Comparison of ENCODE assay signal across 8 cellular contexts in the genomic region with DNA sequence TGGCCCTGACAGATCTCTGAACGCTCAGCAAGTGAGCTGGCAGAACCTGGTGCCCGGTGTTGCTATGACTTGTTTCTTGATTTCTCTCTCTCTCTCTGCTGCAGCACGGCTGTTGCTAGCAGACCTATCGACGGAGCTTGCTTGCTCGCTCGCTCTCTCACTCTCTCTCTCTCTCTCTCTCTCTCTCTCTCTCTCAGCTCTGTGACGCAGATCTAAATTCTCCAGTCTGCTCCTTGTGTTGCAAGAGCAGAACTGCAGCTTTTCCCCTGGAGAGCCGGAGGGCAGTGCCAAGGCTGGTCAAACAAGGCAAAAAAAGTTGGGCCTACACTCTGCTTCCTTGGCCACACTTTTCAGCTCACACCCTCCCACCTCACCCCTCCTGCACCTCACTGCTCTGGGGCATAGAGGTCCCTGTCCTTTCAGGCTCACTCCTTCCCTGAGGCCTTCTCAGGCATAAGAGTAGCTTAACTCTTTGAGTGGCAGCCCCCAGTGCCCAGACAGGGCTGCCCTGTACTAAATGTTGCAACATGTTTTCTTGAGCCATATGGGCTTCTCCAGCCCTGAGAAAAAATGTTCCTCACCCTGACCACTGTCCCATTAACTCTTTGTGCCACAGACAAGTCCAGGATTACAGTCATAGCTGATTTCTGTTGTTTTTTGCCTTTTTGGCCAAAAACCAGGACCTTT.
DNase-seq lines count a peak whose midpoint lies in the region; ATAC-seq and TF ChIP-seq lines count a peak whose summit lies in the region.

No MANE protein-coding gene starts in this region.

- H3K4me3 ChIP-seq in GM12865 (ENCODE audit: low read depth, low read length), result peak overlapping the region; percentile 65
- no peak overlapping the region for H3K4me3 ChIP-seq in PC-3 (ENCODE audit: low read length)
- H3K4me3 ChIP-seq in fibroblast of lung (replicated peaks in 1 of 4; ENCODE audit: control extremely low read depth in 1 of 4, insufficient read depth in 1 of 4, low read depth in 3 of 4, low read length in 4 of 4), result peak overlapping the region in 1 of 4 experiments; percentile 97

- intact Hi-C loops in PC-3 (cut with micrococcal nuclease), result no loop called here

- peak; percentile 22 for ATAC-seq in HG02678 (IDR thresholded peaks at IDR 0.05; ENCODE audit: unreplicated experiment)
- ATAC-seq in PC-3, result peak; percentile 20
- peak; percentile 62 for ATAC-seq in activated T-helper 17 cell treated with anti-CD3 and anti-CD28 coated beads, Interleukin-2, amount 50 U/mL, for 72 hours (replicated peaks)
- ATAC-seq in natural killer cell treated with Interleukin-12 subunit alpha and Interleukin-12 subunit beta and Interleukin-15 and Interleukin-18, amount 100 ng/mL, for 72 hours, result peak; percentile 52 to 59
- ATAC-seq in stimulated activated naive CD8-positive, alpha-beta T cell treated with anti-CD3 and anti-CD28 coated beads, Interleukin-15, amount 100 ng/mL, for 72 hours, result peak; percentile 72
- no peak for ATAC-seq in HG03469 (IDR thresholded peaks at IDR 0.05; ENCODE audit: unreplicated experiment)

- DNase-seq in GM12865 (ENCODE audit: low read depth) (peak; percentile 94), PC-3 (peak; percentile 84), fibroblast of lung (ENCODE audit: low read depth in 2 of 2) (peak; percentile 98)
- DNase-seq in natural killer cell treated with Interleukin-12 subunit alpha and Interleukin-12 subunit beta and Interleukin-15 and Interleukin-18, amount 100 ng/mL, for 72 hours (ENCODE audit: low spot score), result peak; percentile 78
- peak; percentile 61 to 85 for DNase-seq in stimulated activated naive CD8-positive, alpha-beta T cell treated with anti-CD3 and anti-CD28 coated beads, Interleukin-15, amount 100 ng/mL, for 72 hours

- H3K36me3 Mint-ChIP-seq in activated T-helper 17 cell treated with anti-CD3 and anti-CD28 coated beads, Interleukin-2, amount 50 U/mL, for 72 hours (ENCODE audit: low read depth), result peaks cover 72% of the 10 kb centered on the region
- peaks cover 6% of the 10 kb centered on the region for H3K36me3 Mint-ChIP-seq in natural killer cell treated with Interleukin-12 subunit alpha and Interleukin-12 subunit beta and Interleukin-15 and Interleukin-18, amount 100 ng/mL, for 72 hours

- H3K9ac ChIP-seq in PC-3 (ENCODE audit: low read length) (no peak overlapping the region; the same call in 1 of the 2 replicates), fibroblast of lung (ENCODE audit: insufficient read depth, low read length) (peak overlapping the region; percentile 56)

- no peaks in the 10 kb centered on the region for H3K27me3 Mint-ChIP-seq in activated T-helper 17 cell treated with anti-CD3 and anti-CD28 coated beads, Interleukin-2, amount 50 U/mL, for 72 hours
- no peaks in the 10 kb centered on the region for H3K27me3 Mint-ChIP-seq in natural killer cell treated with Interleukin-12 subunit alpha and Interleukin-12 subunit beta and Interleukin-15 and Interleukin-18, amount 100 ng/mL, for 72 hours
- no peaks in the 10 kb centered on the region for H3K27me3 Mint-ChIP-seq in stimulated activated naive CD8-positive, alpha-beta T cell treated with anti-CD3 and anti-CD28 coated beads, Interleukin-15, amount 100 ng/mL, for 72 hours

- H3K27ac ChIP-seq in PC-3 (ENCODE audit: low read length) (peak overlapping the region; percentile 53), fibroblast of lung (ENCODE audit: insufficient read depth, low read length) (peak overlapping the region; percentile 96)

- CTCF ChIA-PET in PC-3 (lab: Charles Lee), result interaction anchor here (0.6 kb wide), 4 partner anchors 14 to 133 kb away, joined by 3 to 4 read pairs (median 3); no protein-coding TSS in a partner anchor

- peaks cover 62% of the 10 kb centered on the region for H3K4me1 Mint-ChIP-seq in activated T-helper 17 cell treated with anti-CD3 and anti-CD28 coated beads, Interleukin-2, amount 50 U/mL, for 72 hours
- H3K4me1 Mint-ChIP-seq in natural killer cell treated with Interleukin-12 subunit alpha and Interleukin-12 subunit beta and Interleukin-15 and Interleukin-18, amount 100 ng/mL, for 72 hours (ENCODE audit: low read depth in 2 of 2), result peaks cover 62 to 77% of the 10 kb centered on the region in 2 donors
- peaks cover 96% of the 10 kb centered on the region for H3K4me1 Mint-ChIP-seq in stimulated activated naive CD8-positive, alpha-beta T cell treated with anti-CD3 and anti-CD28 coated beads, Interleukin-15, amount 100 ng/mL, for 72 hours

- TF ChIP-seq CTCF in GM12865 (IDR thresholded peaks at IDR 0.05; ENCODE audit: insufficient read depth, low read depth, low read length, missing control alignments) (peak; percentile 56), PC-3 (conservative IDR thresholded peaks at IDR 0.05; ENCODE audit: low read depth, low read length) (peak; percentile 54), fibroblast of lung (conservative IDR thresholded peaks at IDR 0.05 in 1 of 2, IDR thresholded peaks at IDR 0.05 in 1 of 2; ENCODE audit: low read depth in 1 of 2, low read length in 2 of 2) (peak; percentile 63 to 77)

- no peaks in the 10 kb centered on the region; the same call in 1 of the 2 replicates for H3K36me3 ChIP-seq in PC-3 (ENCODE audit: low read depth, low read length)
- H3K36me3 ChIP-seq in fibroblast of lung (ENCODE audit: control insufficient read depth, insufficient read depth, low read length), result no peaks in the 10 kb centered on the region

- no TSS peak for BruUV-seq in PC-3 (replicated peaks; lab: Mats Ljungman, UMichigan)

- H4K20me1 ChIP-seq in PC-3 (ENCODE audit: low read length), result no peaks in the 10 kb centered on the region
- H4K20me1 ChIP-seq in fibroblast of lung (ENCODE audit: control insufficient read depth, extremely low read depth, insufficient read depth, low read length), result no peaks in the 10 kb centered on the region

- POLR2A ChIA-PET in PC-3 (lab: Charles Lee; ENCODE audit: unreplicated experiment), result interaction anchor here (0.5 to 0.9 kb wide), 4 partner anchors 45 to 132 kb away, joined by 4 to 9 read pairs (median 6); partner anchors contain the start of gene CD34

- peaks cover 5% of the 10 kb centered on the region for H3F3A ChIP-seq in PC-3 (ENCODE audit: low read length, unreplicated experiment)

- H3K79me2 ChIP-seq in PC-3 (ENCODE audit: low read length) (peaks cover 54% of the 10 kb centered on the region), fibroblast of lung (ENCODE audit: control insufficient read depth, insufficient read depth, low read length) (peaks cover 47% of the 10 kb centered on the region)

- peak overlapping the region; percentile 96 for H3K27ac Mint-ChIP-seq in activated T-helper 17 cell treated with anti-CD3 and anti-CD28 coated beads, Interleukin-2, amount 50 U/mL, for 72 hours
- H3K27ac Mint-ChIP-seq in natural killer cell treated with Interleukin-12 subunit alpha and Interleukin-12 subunit beta and Interleukin-15 and Interleukin-18, amount 100 ng/mL, for 72 hours, result peak overlapping the region; percentile 99
- peak overlapping the region; percentile 37 to 91 for H3K27ac Mint-ChIP-seq in stimulated activated naive CD8-positive, alpha-beta T cell treated with anti-CD3 and anti-CD28 coated beads, Interleukin-15, amount 100 ng/mL, for 72 hours

- peak overlapping the region; percentile 82 for H3K4me3 Mint-ChIP-seq in activated T-helper 17 cell treated with anti-CD3 and anti-CD28 coated beads, Interleukin-2, amount 50 U/mL, for 72 hours
- peak overlapping the region; percentile 95 for H3K4me3 Mint-ChIP-seq in natural killer cell treated with Interleukin-12 subunit alpha and Interleukin-12 subunit beta and Interleukin-15 and Interleukin-18, amount 100 ng/mL, for 72 hours
- peak overlapping the region; percentile 69 to 89 for H3K4me3 Mint-ChIP-seq in stimulated activated naive CD8-positive, alpha-beta T cell treated with anti-CD3 and anti-CD28 coated beads, Interleukin-15, amount 100 ng/mL, for 72 hours

- 0 out of 2 replicates have a peak overlapping the region, but pooled peaks have one; percentile 5 for H3K4me2 ChIP-seq in PC-3 (ENCODE audit: low read length)
- peak overlapping the region; percentile 1 for H3K4me2 ChIP-seq in fibroblast of lung (ENCODE audit: extremely low read depth, insufficient read depth, low read length)

- H3K9me3 ChIP-seq in PC-3 (ENCODE audit: low read length) (no peaks in the 10 kb centered on the region), fibroblast of lung (ENCODE audit: control insufficient read depth, insufficient read depth, low read depth, low read length) (no peaks in the 10 kb centered on the region)

- no peaks in the 10 kb centered on the region for H3K9me3 Mint-ChIP-seq in activated T-helper 17 cell treated with anti-CD3 and anti-CD28 coated beads, Interleukin-2, amount 50 U/mL, for 72 hours
- H3K9me3 Mint-ChIP-seq in natural killer cell treated with Interleukin-12 subunit alpha and Interleukin-12 subunit beta and Interleukin-15 and Interleukin-18, amount 100 ng/mL, for 72 hours, result no peaks in the 10 kb centered on the region
- no peaks in the 10 kb centered on the region for H3K9me3 Mint-ChIP-seq in stimulated activated naive CD8-positive, alpha-beta T cell treated with anti-CD3 and anti-CD28 coated beads, Interleukin-15, amount 100 ng/mL, for 72 hours

- H3K9me2 ChIP-seq in PC-3 (replicated peaks; ENCODE audit: low read length), result no peaks in the 10 kb centered on the region

- no peaks in the 10 kb centered on the region for H3K27me3 ChIP-seq in PC-3 (ENCODE audit: low read length)
- H3K27me3 ChIP-seq in fibroblast of lung (ENCODE audit: control insufficient read depth, insufficient read depth, low read length), result no peaks in the 10 kb centered on the region

- H3K4me1 ChIP-seq in PC-3 (ENCODE audit: insufficient read depth, low read length) (peaks cover 48% of the 10 kb centered on the region), fibroblast of lung (ENCODE audit: control insufficient read depth, extremely low read depth, insufficient read depth, low read length) (peaks cover 39% of the 10 kb centered on the region)

- H2AFZ ChIP-seq in PC-3 (ENCODE audit: low read length) (no peak overlapping the region), fibroblast of lung (ENCODE audit: low read length) (no peak overlapping the region)
